Comparison of ENCODE assay signal across 19 cellular contexts in the genomic region with DNA sequence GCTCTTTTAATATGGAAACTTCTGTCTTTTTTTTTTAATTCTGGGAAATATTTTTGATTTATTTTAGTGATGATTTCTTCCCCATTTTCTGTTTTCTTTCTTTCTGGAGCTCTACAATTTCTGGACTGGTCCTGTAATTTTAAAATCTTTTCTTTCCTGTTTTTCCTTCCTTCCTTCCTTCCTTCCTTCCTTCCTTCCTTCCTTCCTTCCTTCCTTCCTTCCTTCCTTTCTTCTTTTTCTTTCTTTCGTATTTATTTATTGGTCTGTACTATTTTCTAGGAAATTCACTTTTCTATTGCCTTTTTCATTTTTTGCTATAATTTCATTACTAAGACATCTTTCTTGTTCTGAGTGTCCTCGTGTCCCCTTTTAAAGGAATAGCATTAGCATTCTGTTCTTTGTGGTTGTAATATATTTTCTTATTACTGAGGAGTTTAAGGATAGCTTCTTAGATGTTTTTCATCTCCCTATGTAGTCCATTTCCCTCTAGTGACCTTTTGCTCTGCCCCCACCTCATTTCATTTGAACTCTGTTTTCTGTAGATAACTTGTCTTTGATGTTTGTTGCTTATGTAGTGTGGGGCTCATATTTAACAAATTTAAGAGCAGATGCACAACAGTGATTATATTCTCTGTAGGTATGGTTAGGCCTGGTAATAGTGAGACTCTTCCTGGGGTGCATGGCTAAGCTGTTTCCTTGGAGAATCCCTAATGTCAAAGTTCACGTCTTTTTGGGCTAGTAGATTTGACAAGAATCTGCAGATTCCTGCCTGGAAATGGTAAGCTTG. TPM values are rescaled to one million over a fixed set of nuclear protein-coding genes. Genes with fewer than 3 reads are reported as not detected.
DNase-seq lines count a peak whose midpoint lies in the region; ATAC-seq and TF ChIP-seq lines count a peak whose summit lies in the region.
"Had no signal": no experiment of that assay in that cellular context is flagged by ENCODE, and none has a peak within 500 bp of the region (broad histone marks: within the 10 kb centered on the region; RNA-seq: fewer than 3 reads in every experiment).

No MANE protein-coding gene starts in this region.

- no peaks in the 10 kb centered on the region for H3K4me1 ChIP-seq in CD4-positive, alpha-beta memory T cell (ENCODE audit: insufficient read depth, low read length)

- intact Hi-C loops in CD4-positive, alpha-beta memory T cell (cut with micrococcal nuclease), result no loop called here

- DNase-seq in CD4-positive, alpha-beta memory T cell, result no peak
- DNase-seq in HFFc6, result no peak
- no peak for DNase-seq in chondrocyte (ENCODE audit: low spot score)
- no peak for DNase-seq in neural crest cell (ENCODE audit: low read depth, low spot score)
- no peak for DNase-seq in stimulated activated naive CD4-positive, alpha-beta T cell (lab: John Stamatoyannopoulos, UW)
- DNase-seq in SHP77 (lab: John Stamatoyannopoulos, UW), result no peak
- no peak for DNase-seq in kidney glomerular epithelial cell (lab: John Stamatoyannopoulos, UW)
- DNase-seq: AML-193; DMS79; MM.1S; NCI-H1092; NCI-H2081 treated with DMSO at 0.1 percent for 48 hours; NCI-H446 treated with DMSO at 0.1 percent for 48 hours; NCI-H69; NK-92 treated with Interleukin-12 subunit alpha and Interleukin-12 subunit beta, amount 100 ng/mL, for 24 hours; SK-N-SH had no signal

- peak overlapping the region in 1 of 8 donors; percentile 28 for H3K4me3 Mint-ChIP-seq in CD4-positive, alpha-beta memory T cell
- H3K4me3 Mint-ChIP-seq in HFFc6, result no peak overlapping the region
- no peak overlapping the region for H3K4me3 Mint-ChIP-seq in chondrocyte (ENCODE audit: unreplicated experiment)
- no peak overlapping the region for H3K4me3 Mint-ChIP-seq in neural crest cell

- CTCF ChIA-PET in CD4-positive, alpha-beta memory T cell (lab: Charles Lee; ENCODE audit: partially characterized antibody), result interaction anchor here (0.7 to 1.1 kb wide), 3 partner anchors 12 to 97 kb away, joined by 3 read pairs; no protein-coding TSS in a partner anchor

- H3K36me3 ChIP-seq in CD4-positive, alpha-beta memory T cell (ENCODE audit: insufficient read depth, low read length), result peaks cover 21% of the 10 kb centered on the region

- peak overlapping the region in 5 of 7 donors; percentile 34 to 78 (median 58) for H3K27ac Mint-ChIP-seq in CD4-positive, alpha-beta memory T cell
- H3K27ac Mint-ChIP-seq in HFFc6, result peak overlapping the region; percentile 14; the same call in 1 of the 2 replicates
- H3K27ac Mint-ChIP-seq in chondrocyte (ENCODE audit: unreplicated experiment), result peak overlapping the region; percentile 36
- peak overlapping the region; percentile 51 for H3K27ac Mint-ChIP-seq in neural crest cell (ENCODE audit: unreplicated experiment)

- POLR2A ChIA-PET in CD4-positive, alpha-beta memory T cell (lab: Charles Lee; ENCODE audit: partially characterized antibody), result no interaction called here

- H3K9me3 ChIP-seq in CD4-positive, alpha-beta memory T cell (ENCODE audit: control insufficient read depth in 1 of 2, low read length in 2 of 2), result no peaks in the 10 kb centered on the region
- H3K9me3 ChIP-seq: SK-N-SH had no signal

- ATAC-seq in HG03175 (IDR thresholded peaks at IDR 0.05; ENCODE audit: unreplicated experiment), result no peak
- ATAC-seq: Right ventricle myocardium inferior had no signal

- H3K4me3 ChIP-seq in CD4-positive, alpha-beta memory T cell (ENCODE audit: low read length in 2 of 2), result no peak overlapping the region

- H3K4me1 Mint-ChIP-seq in CD4-positive, alpha-beta memory T cell, result peaks cover 12 to 29% (median 16%) of the 10 kb centered on the region in 4 donors
- H3K4me1 Mint-ChIP-seq in HFFc6 (ENCODE audit: low read depth) (peaks cover 29% of the 10 kb centered on the region), chondrocyte (ENCODE audit: low read depth) (peaks cover 31% of the 10 kb centered on the region), neural crest cell (peaks cover 14% of the 10 kb centered on the region)

- H3K27me3 ChIP-seq in CD4-positive, alpha-beta memory T cell (ENCODE audit: insufficient read depth, low read length), result no peaks in the 10 kb centered on the region

- H3K9me3 Mint-ChIP-seq in CD4-positive, alpha-beta memory T cell, result peaks cover 0 to 2% (median 0%) of the 10 kb centered on the region in 8 donors
- H3K9me3 Mint-ChIP-seq in HFFc6 (no peaks in the 10 kb centered on the region), chondrocyte (ENCODE audit: low read depth) (no peaks in the 10 kb centered on the region), neural crest cell (no peaks in the 10 kb centered on the region)

- no peak for TF ChIP-seq CTCF in HFFc6 (IDR thresholded peaks at IDR 0.05)
- TF ChIP-seq CTCF in chondrocyte (IDR thresholded peaks at IDR 0.05), result no peak
- TF ChIP-seq CTCF in neural crest cell (conservative IDR thresholded peaks at IDR 0.05), result no peak

- H3K27ac ChIP-seq in CD4-positive, alpha-beta memory T cell (ENCODE audit: low read depth, low read length), result no peak overlapping the region
- H3K27ac ChIP-seq: C4-2B had no signal

- H3K36me3 Mint-ChIP-seq in CD4-positive, alpha-beta memory T cell, result peaks cover 58 to 74% of the 10 kb centered on the region in 2 donors
- H3K36me3 Mint-ChIP-seq in HFFc6 (ENCODE audit: low read depth) (peaks cover 16% of the 10 kb centered on the region), chondrocyte (ENCODE audit: low read depth) (peaks cover 12% of the 10 kb centered on the region), neural crest cell (ENCODE audit: low read depth) (peaks cover 5% of the 10 kb centered on the region)

- H3K27me3 Mint-ChIP-seq in CD4-positive, alpha-beta memory T cell, result no peaks in the 10 kb centered on the region
- peaks cover 1% of the 10 kb centered on the region; the same call in 1 of the 2 replicates for H3K27me3 Mint-ChIP-seq in HFFc6 (ENCODE audit: insufficient read depth)
- H3K27me3 Mint-ChIP-seq in chondrocyte (ENCODE audit: low read depth), result no peaks in the 10 kb centered on the region
- H3K27me3 Mint-ChIP-seq in neural crest cell (ENCODE audit: low read depth), result no peaks in the 10 kb centered on the region

RNA-seq across cellular contexts. Expression of a gene that starts 38.0 kb away (rescaled TPM):
- 10 to 100 TPM; 88.5 to 97.3 TPM for total RNA-seq in CD4-positive, alpha-beta memory T cell
- 10 to 100 TPM; 37.4 to 46.3 TPM for polyA plus RNA-seq in CD4-positive, alpha-beta memory T cell
- 10 to 100 TPM; 27.3 to 39.1 (median 32.9) TPM for total RNA-seq in HFFc6 (2021; fragmentation: NEBNext Ultra II Directional; extraction: Animal tissue kit (Norgen Biotek cat#: 25700))
- total RNA-seq in chondrocyte, result 31.3 to 40.2 TPM (median 36.1 TPM) in 3 replicates
- total RNA-seq in neural crest cell, result 21.9 and 23.4 TPM in 2 replicates
